ENCODE assay signal across 15 cellular contexts in genomic region chr7:96887426-96887825, GRCh38.
"Had no signal": no experiment of that assay in that cellular context is flagged by ENCODE, and none has a peak within 500 bp of the region (broad histone marks: within the 10 kb centered on the region; RNA-seq: fewer than 3 reads in every experiment).

No MANE protein-coding gene starts in this region.

- H3K4me3 ChIP-seq: ascending aorta, cardiac muscle cell had no signal

- DNase-seq: activated CD4-positive, alpha-beta T cell treated with anti-CD3 and anti-CD28 coated beads for 1 hour; activated CD4-positive, alpha-beta T cell treated with anti-CD3 and anti-CD28 coated beads, Interleukin-2, amount 50 U/mL, for 48 hours; activated naive CD4-positive, alpha-beta T cell treated with anti-CD3 and anti-CD28 coated beads for 36 hours; activated naive CD8-positive, alpha-beta T cell treated with anti-CD3 and anti-CD28 coated beads, Interleukin-2, amount 50 U/mL, for 24 hours; stimulated activated CD4-positive, alpha-beta T cell treated with anti-CD3 and anti-CD28 coated beads, Interleukin-15, amount 100 ng/mL, for 24 hours; stimulated activated CD4-positive, alpha-beta T cell treated with anti-CD3 and anti-CD28 coated beads, Interleukin-4, amount 100 ng/mL, for 1 hour; stimulated activated naive B cell treated with anti-CD40 and anti-IgM and Interleukin-4, amounts not matched to agents 10 μg/mL and 1 μg/mL and 100 μg/mL, for 72 hours; substantia nigra; T-cell; T-helper 9 cell had no signal

- H3K27me3 ChIP-seq: ascending aorta, cardiac muscle cell had no signal

- H3K4me1 ChIP-seq: ascending aorta had no signal

- H3K9me3 ChIP-seq: ascending aorta had no signal

- ATAC-seq: activated naive CD8-positive, alpha-beta T cell treated with anti-CD3 and anti-CD28 coated beads, Interleukin-2, amount 50 U/mL, for 24 hours; activated T-helper 17 cell treated with anti-CD3 and anti-CD28 coated beads, Interleukin-2, amount 50 U/mL, for 72 hours; natural killer cell treated with Interleukin-12 subunit alpha and Interleukin-12 subunit beta and Interleukin-15 and Interleukin-18, amount 100 ng/mL, for 72 hours; stimulated activated naive B cell treated with anti-CD40 and anti-IgM and Interleukin-4, amounts not matched to agents 10 μg/mL and 1 μg/mL and 100 μg/mL, for 72 hours; T-cell had no signal

- H3K27ac ChIP-seq: ascending aorta, cardiac muscle cell, VCaP had no signal

- H3K36me3 ChIP-seq: ascending aorta, cardiac muscle cell had no signal
